14 cellular contexts compared by ENCODE assay signal in genomic region chr12:62290804-62291203, GRCh38. TPM values are rescaled to one million over a fixed set of nuclear protein-coding genes. Genes with fewer than 3 reads are reported as not detected.
DNase-seq lines count a peak whose midpoint lies in the region; ATAC-seq, FAIRE-seq and TF ChIP-seq lines count a peak whose summit lies in the region.
"Had no signal": no experiment of that assay in that cellular context is flagged by ENCODE, and none has a peak within 500 bp of the region (broad histone marks: within the 10 kb centered on the region; RNA-seq: fewer than 3 reads in every experiment).

No MANE protein-coding gene starts in this region.

- no TSS peak for BruUV-seq in K562 (replicated peaks; lab: Mats Ljungman, UMichigan)

- FAIRE-seq in K562 (lab: Jason Lieb, UNC): peak; percentile 19

- intact Hi-C loops in CD4-positive, alpha-beta T cell (cut with DNase I, micrococcal nuclease): no loop called here
- intact Hi-C loops in K562 (cut with micrococcal nuclease) (no loop called here), lower lobe of right lung (cut with DNase I) (no loop called here)

- peaks cover 80% of the 10 kb centered on the region for H3K36me3 Mint-ChIP-seq in CD4-positive, CD25-positive, alpha-beta regulatory T cell
- peaks cover 95% of the 10 kb centered on the region for H3K36me3 Mint-ChIP-seq in CD4-positive, alpha-beta T cell (ENCODE audit: low read depth)
- H3K36me3 Mint-ChIP-seq in activated CD8-positive, alpha-beta T cell treated with anti-CD3 and anti-CD28 coated beads, Interleukin-2, amount 10 ng/mL, durations not matched to agents 7 days and 5 days (ENCODE audit: low read depth): peaks cover 78% of the 10 kb centered on the region

- no peak for ATAC-seq in CD4-positive, CD25-positive, alpha-beta regulatory T cell (ENCODE audit: low read depth in 2 of 2)
- no peak for ATAC-seq in CD4-positive, alpha-beta T cell (ENCODE audit: poor library complexity)
- no peak for ATAC-seq in activated CD8-positive, alpha-beta T cell treated with anti-CD3 and anti-CD28 coated beads, Interleukin-2, amount 10 ng/mL, durations not matched to agents 7 days and 5 days
- ATAC-seq in K562: peak; percentile 32
- no peak for ATAC-seq in lower lobe of right lung
- no peak for ATAC-seq in HG02798 (IDR thresholded peaks at IDR 0.05; ENCODE audit: poor library complexity, unreplicated experiment)

- no peak for TF ChIP-seq CTCF in CD4-positive, alpha-beta T cell (IDR thresholded peaks at IDR 0.05)
- no peak for TF ChIP-seq CTCF in K562 (IDR thresholded peaks at IDR 0.05 in 2 of 3, conservative IDR thresholded peaks at IDR 0.05 in 1 of 3; ENCODE audit: insufficient read depth in 2 of 3, low read depth in 1 of 3, low read length in 3 of 3)
- TF ChIP-seq CTCF in lower lobe of right lung (IDR thresholded peaks at IDR 0.05): no peak

- peak overlapping the region; percentile 55 to 84 (median 72) for H3K4me3 Mint-ChIP-seq in CD4-positive, CD25-positive, alpha-beta regulatory T cell
- no peak overlapping the region for H3K4me3 Mint-ChIP-seq in CD4-positive, alpha-beta T cell
- no peak overlapping the region for H3K4me3 Mint-ChIP-seq in activated CD8-positive, alpha-beta T cell treated with anti-CD3 and anti-CD28 coated beads, Interleukin-2, amount 10 ng/mL, durations not matched to agents 7 days and 5 days
- H3K4me3 Mint-ChIP-seq: H9 had no signal

- POLR2A ChIA-PET in CD4-positive, alpha-beta T cell (lab: Charles Lee): no interaction called here
- POLR2A ChIA-PET in activated CD8-positive, alpha-beta T cell treated with anti-CD3 and anti-CD28 coated beads, Interleukin-2, amount 10 ng/mL, durations not matched to agents 7 days and 5 days (lab: Charles Lee): no interaction called here
- POLR2A ChIA-PET in K562 (lab: Yijun Ruan, JAX): no interaction called here

- H3K27me3 Mint-ChIP-seq in CD4-positive, CD25-positive, alpha-beta regulatory T cell: no peaks in the 10 kb centered on the region
- no peaks in the 10 kb centered on the region for H3K27me3 Mint-ChIP-seq in CD4-positive, alpha-beta T cell
- H3K27me3 Mint-ChIP-seq in activated CD8-positive, alpha-beta T cell treated with anti-CD3 and anti-CD28 coated beads, Interleukin-2, amount 10 ng/mL, durations not matched to agents 7 days and 5 days (ENCODE audit: low read depth): no peaks in the 10 kb centered on the region

- H3K4me1 Mint-ChIP-seq in CD4-positive, CD25-positive, alpha-beta regulatory T cell: peaks cover 48 to 89% (median 75%) of the 10 kb centered on the region in 4 donors
- H3K4me1 Mint-ChIP-seq in CD4-positive, alpha-beta T cell (ENCODE audit: low read depth): peaks cover 82% of the 10 kb centered on the region
- H3K4me1 Mint-ChIP-seq in activated CD8-positive, alpha-beta T cell treated with anti-CD3 and anti-CD28 coated beads, Interleukin-2, amount 10 ng/mL, durations not matched to agents 7 days and 5 days (ENCODE audit: low read depth): peaks cover 77% of the 10 kb centered on the region

- H3K27ac Mint-ChIP-seq in CD4-positive, CD25-positive, alpha-beta regulatory T cell: no peak overlapping the region
- H3K27ac Mint-ChIP-seq in CD4-positive, alpha-beta T cell: peak overlapping the region; percentile 48
- H3K27ac Mint-ChIP-seq in activated CD8-positive, alpha-beta T cell treated with anti-CD3 and anti-CD28 coated beads, Interleukin-2, amount 10 ng/mL, durations not matched to agents 7 days and 5 days: peak overlapping the region; percentile 7

- H3K9me3 Mint-ChIP-seq in CD4-positive, CD25-positive, alpha-beta regulatory T cell: peaks cover 0 to 16% (median 8%) of the 10 kb centered on the region in 7 donors
- peaks cover 10% of the 10 kb centered on the region for H3K9me3 Mint-ChIP-seq in CD4-positive, alpha-beta T cell
- peaks cover 28% of the 10 kb centered on the region for H3K9me3 Mint-ChIP-seq in activated CD8-positive, alpha-beta T cell treated with anti-CD3 and anti-CD28 coated beads, Interleukin-2, amount 10 ng/mL, durations not matched to agents 7 days and 5 days (ENCODE audit: insufficient read depth)
- H3K9me3 Mint-ChIP-seq: H9 had no signal

- H2AFZ ChIP-seq in K562 (ENCODE audit: low read depth, low read length): no peak overlapping the region

- no peak for TF ChIP-seq EP300 in K562 (IDR thresholded peaks at IDR 0.05; ENCODE audit: low read length)

- H3K9me3 ChIP-seq in CD4-positive, CD25-positive, alpha-beta regulatory T cell (ENCODE audit: control insufficient read depth in 2 of 2, low read length in 2 of 2): peaks cover 10 to 15% of the 10 kb centered on the region in 2 experiments
- H3K9me3 ChIP-seq in CD4-positive, alpha-beta T cell (ENCODE audit: control insufficient read depth, low read length): peaks cover 13% of the 10 kb centered on the region
- no peaks in the 10 kb centered on the region for H3K9me3 ChIP-seq in K562 (replicated peaks; ENCODE audit: control insufficient read depth, insufficient read depth, low read depth, low read length)
- H3K9me3 ChIP-seq in lower lobe of right lung: no peaks in the 10 kb centered on the region
- H3K9me3 ChIP-seq: BE2C had no signal

- 67% methylated on average over 1 of the region's 1 CpG for WGBS in K562 (ENCODE audit: insufficient coverage, low coverage, missing lambda C conversion rate)

- H4K20me1 ChIP-seq in K562 (replicated peaks; ENCODE audit: control insufficient read depth, insufficient read depth, low read length): peaks cover 42% of the 10 kb centered on the region

- H3K36me3 ChIP-seq in CD4-positive, CD25-positive, alpha-beta regulatory T cell (ENCODE audit: control insufficient read depth, insufficient read depth, low read length): peaks cover 41% of the 10 kb centered on the region
- H3K36me3 ChIP-seq in K562 (ENCODE audit: control insufficient read depth, insufficient read depth, low read length) (peaks cover 46% of the 10 kb centered on the region), lower lobe of right lung (peaks cover 11% of the 10 kb centered on the region)

- H3K27ac ChIP-seq in CD4-positive, CD25-positive, alpha-beta regulatory T cell (ENCODE audit: insufficient read depth, low read length, poor library complexity, severe bottlenecking): no peak overlapping the region
- no peak overlapping the region for H3K27ac ChIP-seq in CD4-positive, alpha-beta T cell (ENCODE audit: low read depth, low read length)
- peak overlapping the region; percentile 1; the same call in 1 of the 3 replicates for H3K27ac ChIP-seq in K562 (ENCODE audit: extremely low read depth, low read depth, low read length)
- no peak overlapping the region for H3K27ac ChIP-seq in lower lobe of right lung

- in situ Hi-C loops in K562 (cut with MboI): no loop called here

- peaks cover 11% of the 10 kb centered on the region for H3K9me1 ChIP-seq in K562 (ENCODE audit: control insufficient read depth, insufficient read depth, low read length)

- no peak overlapping the region for H3K4me2 ChIP-seq in K562 (ENCODE audit: insufficient read depth, low read length)

- no peak for DNase-seq in CD4-positive, CD25-positive, alpha-beta regulatory T cell
- DNase-seq in CD4-positive, alpha-beta T cell: no peak
- no peak for DNase-seq in activated CD8-positive, alpha-beta T cell treated with anti-CD3 and anti-CD28 coated beads, Interleukin-2, amount 10 ng/mL, durations not matched to agents 7 days and 5 days
- DNase-seq in K562 (ENCODE audit: extremely low read depth in 1 of 4, low spot score in 3 of 4): no peak
- no peak for DNase-seq in SKM-1 (lab: John Stamatoyannopoulos, UW; ENCODE audit: unreplicated experiment)
- no peak for DNase-seq in lower lobe of right lung
- DNase-seq: BE2C, DMS153, H9, NCI-H187 treated with DMSO at 0.1 percent for 48 hours, NCI-H2171, NCI-H446 treated with DMSO at 0.1 percent for 48 hours, NCI-H748 treated with DMSO at 0.1 percent for 48 hours had no signal

- no peak for TF ChIP-seq RAD21 in K562 (CRISPR knock-in tag; conservative IDR thresholded peaks at IDR 0.05 in 1 of 2, IDR thresholded peaks at IDR 0.05 in 1 of 2)

- H3K9ac ChIP-seq in K562 (ENCODE audit: insufficient read depth in 1 of 2, low read depth in 2 of 2, low read length in 2 of 2): no peak overlapping the region

- no peaks in the 10 kb centered on the region for H3K27me3 ChIP-seq in CD4-positive, CD25-positive, alpha-beta regulatory T cell (ENCODE audit: control insufficient read depth, insufficient read depth, low read length)
- H3K27me3 ChIP-seq in CD4-positive, alpha-beta T cell (ENCODE audit: control insufficient read depth, insufficient read depth, low read length): no peaks in the 10 kb centered on the region
- H3K27me3 ChIP-seq in K562 (ENCODE audit: control insufficient read depth in 2 of 2, insufficient read depth in 2 of 2, low read length in 2 of 2): no peaks in the 10 kb centered on the region
- H3K27me3 ChIP-seq in lower lobe of right lung (ENCODE audit: low read depth): no peaks in the 10 kb centered on the region
- H3K27me3 ChIP-seq: BE2C had no signal

- no peak for TF ChIP-seq POLR2A in K562 (conservative IDR thresholded peaks at IDR 0.05)

- CTCF ChIA-PET in CD4-positive, alpha-beta T cell (lab: Charles Lee): interaction anchor here (1.5 kb wide), 1 partner anchor 31 kb away, joined by 6 read pairs; the partner anchor contains the start of gene USP15
- CTCF ChIA-PET in activated CD8-positive, alpha-beta T cell treated with anti-CD3 and anti-CD28 coated beads, Interleukin-2, amount 10 ng/mL, durations not matched to agents 7 days and 5 days (lab: Charles Lee): no interaction called here
- CTCF ChIA-PET in K562 (lab: Yijun Ruan, JAX; ENCODE audit: low intra/inter-chr PET ratio): no interaction called here

- H3K4me1 ChIP-seq in CD4-positive, CD25-positive, alpha-beta regulatory T cell (ENCODE audit: control insufficient read depth, insufficient read depth, low read length, poor library complexity, severe bottlenecking): peaks cover 28% of the 10 kb centered on the region
- H3K4me1 ChIP-seq in K562 (replicated peaks in 1 of 2; ENCODE audit: control insufficient read depth in 2 of 2, insufficient read depth in 2 of 2, low read length in 2 of 2) (peaks cover 16 to 38% of the 10 kb centered on the region in 2 experiments), lower lobe of right lung (peaks cover 17% of the 10 kb centered on the region)

- H3K4me3 ChIP-seq in CD4-positive, CD25-positive, alpha-beta regulatory T cell (ENCODE audit: low read depth, low read length): peak overlapping the region; percentile 64
- H3K4me3 ChIP-seq in K562: no peak overlapping the region
- no peak overlapping the region for H3K4me3 ChIP-seq in lower lobe of right lung

- peaks cover 100% of the 10 kb centered on the region for H3K79me2 ChIP-seq in K562 (ENCODE audit: control insufficient read depth, insufficient read depth, low read length)

RNA-seq across cellular contexts. Expression of gene USP15, which starts 30.6 kb away (rescaled TPM):
- 417 TPM for total RNA-seq in CD4-positive, CD25-positive, alpha-beta regulatory T cell
- polyA plus RNA-seq in CD4-positive, CD25-positive, alpha-beta regulatory T cell: 100 to 1,000 TPM; 183 to 214 (median 201) TPM
- total RNA-seq in CD4-positive, alpha-beta T cell: 100 to 1,000 TPM; 212 to 218 TPM
- 100 to 1,000 TPM; 159 to 160 TPM for total RNA-seq in activated CD8-positive, alpha-beta T cell treated with anti-CD3 and anti-CD28 coated beads, Interleukin-2, amount 10 ng/mL, durations not matched to agents 7 days and 5 days
- 187 and 674 TPM in 2 replicates for total RNA-seq in K562 (2011; cell fraction: chromatin; rRNA removed; ENCODE audit: low replicate concordance)
- 113 and 135 TPM in 2 replicates for total RNA-seq in K562 (2011; cell fraction: nucleolus; rRNA removed)
- 225 and 292 TPM in 2 replicates for total RNA-seq in K562 (2011; cell fraction: nucleoplasm; rRNA removed)
- total RNA-seq in K562 (2014; rRNA removed) (131 and 140 TPM in 2 replicates), K562 (2014; rRNA removed; fragmentation: Illumina TruSeq; extraction: Trizol) (272 and 284 TPM in 2 replicates), K562 (2015; rRNA removed; fragmentation: Illumina TruSeq; extraction: Trizol) (155 and 174 TPM in 2 replicates), K562 (2021) (184 and 189 TPM in 2 replicates), lower lobe of right lung (91.9 TPM)
- polyA plus RNA-seq in K562 (2011; rRNA removed) (175 and 204 TPM in 2 replicates), K562 (2014; fragmentation: Illumina TruSeq; extraction: Trizol) (152 and 177 TPM in 2 replicates), K562 (2014; fragmentation: Nextera tagmentation; extraction: Ambion mirVana) (100 to 1,000 TPM; 182 to 253 TPM), K562 (2014; rRNA removed) (123 and 140 TPM in 2 replicates)
- polyA plus RNA-seq in K562 (2011; cell fraction: cytosol; rRNA removed): 29.1 and 75.2 TPM in 2 replicates
- polyA plus RNA-seq in K562 (2011; cell fraction: nucleus; rRNA removed): 218 and 401 TPM in 2 replicates
- 92.9 and 182 TPM in 2 replicates for polyA plus RNA-seq in K562 (2012)
- polyA minus RNA-seq in K562 (2011; rRNA and poly(A)+ RNA removed): 720 and 762 TPM in 2 replicates
- polyA minus RNA-seq in K562 (2011; cell fraction: cytosol; rRNA and poly(A)+ RNA removed): 52.1 and 62.0 TPM in 2 replicates
- polyA minus RNA-seq in K562 (2011; cell fraction: nucleus; rRNA and poly(A)+ RNA removed): 408 and 684 TPM in 2 replicates

Comparison
In these comparisons a context has a peak if more than half of its experiments do, and no peak if none do; other contexts are left out.
1. H3K27ac Mint-ChIP-seq: peak in CD4-positive, alpha-beta T cell (single experiment) and activated CD8-positive, alpha-beta T cell treated with anti-CD3 and anti-CD28 coated beads, Interleukin-2, amount 10 ng/mL, durations not matched to agents 7 days and 5 days (single experiment); none in CD4-positive, CD25-positive, alpha-beta regulatory T cell (0 of 3).
2. H3K4me3 Mint-ChIP-seq: peak in CD4-positive, CD25-positive, alpha-beta regulatory T cell (4 of 4); none in CD4-positive, alpha-beta T cell (single experiment) and activated CD8-positive, alpha-beta T cell treated with anti-CD3 and anti-CD28 coated beads, Interleukin-2, amount 10 ng/mL, durations not matched to agents 7 days and 5 days (single experiment).